Comparison of ENCODE assay signal across 7 cellular contexts in the genomic region with DNA sequence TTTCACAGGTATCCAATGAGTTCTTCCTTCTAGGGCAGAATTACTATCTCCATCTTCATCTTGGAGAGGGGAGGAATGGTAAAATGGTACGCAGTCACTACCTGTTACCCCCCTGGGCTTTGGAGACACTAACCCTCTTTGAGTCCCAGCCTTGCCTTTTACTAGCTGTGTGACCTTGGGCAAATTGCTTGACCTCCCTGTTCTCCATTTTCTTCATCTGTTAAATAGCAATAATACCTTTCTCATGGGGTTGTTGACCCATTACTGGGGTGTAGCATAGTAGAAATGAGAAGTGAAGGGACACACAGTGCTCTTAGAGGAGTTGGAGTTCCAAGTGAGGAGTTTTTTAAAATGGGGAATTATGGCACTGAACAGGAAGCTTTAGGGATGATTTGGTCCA.
"Had no signal": no experiment of that assay in that cellular context is flagged by ENCODE, and none has a peak within 500 bp of the region (broad histone marks: within the 10 kb centered on the region; RNA-seq: fewer than 3 reads in every experiment).

No MANE protein-coding gene starts in this region.

- H3K4me3 Mint-ChIP-seq: IgD-negative memory B cell had no signal

- ATAC-seq: HCT116 had no signal

- H3K4me3 ChIP-seq: GM23248, HAP-1 had no signal

- H3K27ac Mint-ChIP-seq: IgD-negative memory B cell had no signal

- H2AFZ ChIP-seq: GM23248 had no signal

- H3K9ac ChIP-seq: GM23248 had no signal

- H3K4me1 ChIP-seq: HAP-1 had no signal

- H3K36me3 Mint-ChIP-seq: IgD-negative memory B cell had no signal

- H3K36me3 ChIP-seq: HAP-1 had no signal

- H3K9me3 ChIP-seq: HAP-1 had no signal

- H3K27ac ChIP-seq: GM23248 had no signal

- FAIRE-seq: HTR-8/SVneo had no signal

- DNase-seq: GM23248, H7, KG1 had no signal

- H3K4me1 Mint-ChIP-seq: IgD-negative memory B cell had no signal
